10 cellular contexts compared by ENCODE assay signal in genomic region chr19:41530761-41531301, GRCh38. TPM values are rescaled to one million over a fixed set of nuclear protein-coding genes. Genes with fewer than 3 reads are reported as not detected.
A peak's percentile ranks its signal among the peaks of the same experiment; 100 is the strongest.
DNase-seq lines count a peak whose midpoint lies in the region; ATAC-seq and TF ChIP-seq lines count a peak whose summit lies in the region.
"Had no signal": no experiment of that assay in that cellular context is flagged by ENCODE, and none has a peak within 500 bp of the region (broad histone marks: within the 10 kb centered on the region; RNA-seq: fewer than 3 reads in every experiment).

No MANE protein-coding gene starts in this region.

- no peak for TF ChIP-seq POLR2A in vagina (IDR thresholded peaks at IDR 0.05)

- H3K27ac ChIP-seq in left lung = peak overlapping the region; percentile 86 to 98
- H3K27ac ChIP-seq in vagina = peak overlapping the region; percentile 30

- peaks cover 19% of the 10 kb centered on the region for H3K36me3 Mint-ChIP-seq in activated naive CD4-positive, alpha-beta T cell treated with anti-CD3 and anti-CD28 coated beads, Interleukin-2, amount 50 U/mL, for 24 hours

- peaks cover 11% of the 10 kb centered on the region for H3K4me1 ChIP-seq in adipocyte (ENCODE audit: control insufficient read depth, insufficient read depth, low read length)
- peaks cover 5 to 74% of the 10 kb centered on the region in 2 donors for H3K4me1 ChIP-seq in left lung
- peaks cover 15% of the 10 kb centered on the region for H3K4me1 ChIP-seq in vagina

- H3K36me3 ChIP-seq in adipocyte (ENCODE audit: control insufficient read depth, insufficient read depth, low read length, severe bottlenecking) (no peaks in the 10 kb centered on the region), left lung (no peaks in the 10 kb centered on the region), vagina (no peaks in the 10 kb centered on the region)

- H3K4me3 Mint-ChIP-seq in activated naive CD4-positive, alpha-beta T cell treated with anti-CD3 and anti-CD28 coated beads, Interleukin-2, amount 50 U/mL, for 24 hours = peak overlapping the region; percentile 85

- TF ChIP-seq CTCF in left lung (IDR thresholded peaks at IDR 0.05) (no peak), vagina (IDR thresholded peaks at IDR 0.05) (no peak)

- H3K9me3 ChIP-seq in adipocyte (ENCODE audit: control insufficient read depth, low read length) (peaks cover 10% of the 10 kb centered on the region), left lung (peaks cover 0 to 3% of the 10 kb centered on the region in 2 donors), vagina (no peaks in the 10 kb centered on the region)

- H3K9me3 Mint-ChIP-seq in activated naive CD4-positive, alpha-beta T cell treated with anti-CD3 and anti-CD28 coated beads, Interleukin-2, amount 50 U/mL, for 24 hours = peaks cover 12% of the 10 kb centered on the region

- H3K27me3 ChIP-seq in adipocyte (replicated peaks; ENCODE audit: control insufficient read depth, insufficient read depth, low read length) (peaks cover 25% of the 10 kb centered on the region), left lung (peaks cover 8 to 9% of the 10 kb centered on the region in 2 donors), vagina (no peaks in the 10 kb centered on the region)

- intact Hi-C loops in left lung (cut with DNase I) = loop anchor here (10.0 kb wide), 2 partner anchors 76 to 86 kb away; partner anchors contain the start of gene ERICH4 (in 1 of the 2)
- intact Hi-C loops in vagina (cut with DNase I) = no loop called here

- peaks cover 60% of the 10 kb centered on the region for H3K4me1 Mint-ChIP-seq in activated naive CD4-positive, alpha-beta T cell treated with anti-CD3 and anti-CD28 coated beads, Interleukin-2, amount 50 U/mL, for 24 hours

- H3K4me3 ChIP-seq in adipocyte (ENCODE audit: low read length) (peak overlapping the region; percentile 73), left lung (peak overlapping the region in 1 of 2 donors; percentile 27), vagina (no peak overlapping the region)

- no peak overlapping the region for H3K9ac ChIP-seq in adipocyte (ENCODE audit: low read length)

- DNase-seq in activated naive CD4-positive, alpha-beta T cell treated with Interleukin-2 at 50 U/mL for 16 hours = no peak
- DNase-seq in adipocyte (ENCODE audit: low read depth) = no peak
- peak in 1 of 2 donors; percentile 52 for DNase-seq in left lung
- no peak for DNase-seq in vagina (ENCODE audit: extremely low spot score in 2 of 2)
- DNase-seq in superior temporal gyrus (ENCODE audit: extremely low spot score) = no peak
- DNase-seq: NCI-H1048 had no signal

- ATAC-seq in left lung (peak; percentile 54), GM21737 (IDR thresholded peaks at IDR 0.05; ENCODE audit: unreplicated experiment) (no peak), GM19452 (IDR thresholded peaks at IDR 0.05; ENCODE audit: unreplicated experiment) (no peak)

- no peaks in the 10 kb centered on the region for H3K27me3 Mint-ChIP-seq in activated naive CD4-positive, alpha-beta T cell treated with anti-CD3 and anti-CD28 coated beads, Interleukin-2, amount 50 U/mL, for 24 hours

- peak overlapping the region; percentile 94 for H3K27ac Mint-ChIP-seq in activated naive CD4-positive, alpha-beta T cell treated with anti-CD3 and anti-CD28 coated beads, Interleukin-2, amount 50 U/mL, for 24 hours

RNA-seq across cellular contexts. Expression of gene CEACAM21, which starts 45.1 kb away (rescaled TPM):
- 1 to 10 TPM; 4.8 to 6.3 TPM for total RNA-seq in left lung
- not detected for total RNA-seq in vagina
- total RNA-seq: H1 had no signal
